In the genomic region with DNA sequence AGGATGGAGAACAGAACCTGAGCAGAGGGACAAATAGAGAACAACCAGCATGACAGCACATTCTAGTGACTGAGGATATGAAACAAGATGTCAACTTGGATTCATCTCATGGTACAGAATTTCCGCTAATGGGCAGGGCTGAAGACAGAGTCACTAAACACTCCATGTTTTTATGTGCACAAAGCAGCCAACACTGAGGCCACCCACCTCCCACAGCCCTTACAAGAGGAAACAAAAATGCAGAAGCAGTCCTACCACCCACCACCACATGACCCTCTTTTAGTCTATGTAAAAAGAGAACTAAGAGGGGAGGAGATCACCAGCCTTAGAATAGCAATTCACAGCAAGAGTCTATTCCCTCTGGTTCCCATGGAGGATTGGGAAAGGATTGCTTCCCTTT, we compare ENCODE assay signal across 12 cellular contexts.
DNase-seq lines count a peak whose midpoint lies in the region; ATAC-seq lines count a peak whose summit lies in the region.
"Had no signal": no experiment of that assay in that cellular context is flagged by ENCODE, and none has a peak within 500 bp of the region (broad histone marks: within the 10 kb centered on the region; RNA-seq: fewer than 3 reads in every experiment).

No MANE protein-coding gene starts in this region.

- ATAC-seq in GM18867 (IDR thresholded peaks at IDR 0.05; ENCODE audit: unreplicated experiment) (peak; percentile 79), HG02678 (IDR thresholded peaks at IDR 0.05; ENCODE audit: unreplicated experiment) (peak; percentile 70), HG03439 (IDR thresholded peaks at IDR 0.05; ENCODE audit: unreplicated experiment) (no peak)
- ATAC-seq: K562 had no signal

- DNase-seq in MV-4-11 (lab: John Stamatoyannopoulos, UW): peak; percentile 95
- DNase-seq in mucosa of gallbladder (ENCODE audit: low spot score): peak; percentile 37
- DNase-seq in 8988T: no peak
- no peak for DNase-seq in activated naive CD4-positive, alpha-beta T cell treated with anti-CD3 and anti-CD28 coated beads, Interleukin-2, amount 10 ng/mL, durations not matched to agents 7 days and 5 days
- no peak for DNase-seq in epidermal melanocyte (ENCODE audit: insufficient read length, low spot score)
- DNase-seq: effector CD8-positive, alpha-beta T cell; kidney glomerular epithelial cell had no signal

- H3K27me3 Mint-ChIP-seq in activated naive CD4-positive, alpha-beta T cell treated with anti-CD3 and anti-CD28 coated beads, Interleukin-2, amount 10 ng/mL, durations not matched to agents 7 days and 5 days: peaks cover 5% of the 10 kb centered on the region

- H3K4me1 Mint-ChIP-seq in activated naive CD4-positive, alpha-beta T cell treated with anti-CD3 and anti-CD28 coated beads, Interleukin-2, amount 10 ng/mL, durations not matched to agents 7 days and 5 days: no peaks in the 10 kb centered on the region

- no peaks in the 10 kb centered on the region for H3K36me3 Mint-ChIP-seq in activated naive CD4-positive, alpha-beta T cell treated with anti-CD3 and anti-CD28 coated beads, Interleukin-2, amount 10 ng/mL, durations not matched to agents 7 days and 5 days

- H3K4me3 Mint-ChIP-seq in activated naive CD4-positive, alpha-beta T cell treated with anti-CD3 and anti-CD28 coated beads, Interleukin-2, amount 10 ng/mL, durations not matched to agents 7 days and 5 days: no peak overlapping the region
- H3K4me3 Mint-ChIP-seq: activated T-helper 1 cell treated with anti-CD3 and anti-CD28 coated beads, Interleukin-12 subunit alpha, Interleukin-12 subunit beta, Interleukin-2, Interleukin-4 antibody, amounts not matched to agents 30 ng/mL and 10 ng/mL and 1 ng/mL, durations not matched to agents 14 hours and 24 hours and 36 hours had no signal

- CTCF ChIA-PET in activated naive CD4-positive, alpha-beta T cell treated with anti-CD3 and anti-CD28 coated beads, Interleukin-2, amount 10 ng/mL, durations not matched to agents 7 days and 5 days (lab: Charles Lee): no interaction called here

- H3K9me3 Mint-ChIP-seq in activated naive CD4-positive, alpha-beta T cell treated with anti-CD3 and anti-CD28 coated beads, Interleukin-2, amount 10 ng/mL, durations not matched to agents 7 days and 5 days: peaks cover 3% of the 10 kb centered on the region
- H3K9me3 Mint-ChIP-seq: activated T-helper 1 cell treated with anti-CD3 and anti-CD28 coated beads, Interleukin-12 subunit alpha, Interleukin-12 subunit beta, Interleukin-2, Interleukin-4 antibody, amounts not matched to agents 30 ng/mL and 10 ng/mL and 1 ng/mL, durations not matched to agents 14 hours and 24 hours and 36 hours had no signal

- H3K27ac Mint-ChIP-seq in activated naive CD4-positive, alpha-beta T cell treated with anti-CD3 and anti-CD28 coated beads, Interleukin-2, amount 10 ng/mL, durations not matched to agents 7 days and 5 days: no peak overlapping the region
- H3K27ac Mint-ChIP-seq: activated T-helper 1 cell treated with anti-CD3 and anti-CD28 coated beads, Interleukin-12 subunit alpha, Interleukin-12 subunit beta, Interleukin-2, Interleukin-4 antibody, amounts not matched to agents 30 ng/mL and 10 ng/mL and 1 ng/mL, durations not matched to agents 14 hours and 24 hours and 36 hours had no signal

Comparison
In these comparisons a context has a peak if more than half of its experiments do, and no peak if none do; other contexts are left out.
1. DNase-seq: peak in MV-4-11 (single experiment) and mucosa of gallbladder (single experiment); none in 8988T (single experiment), activated naive CD4-positive, alpha-beta T cell treated with anti-CD3 and anti-CD28 coated beads, Interleukin-2, amount 10 ng/mL, durations not matched to agents 7 days and 5 days (single experiment) and epidermal melanocyte (single experiment).